Comparison of ENCODE assay signal across 19 cellular contexts in the genomic region with DNA sequence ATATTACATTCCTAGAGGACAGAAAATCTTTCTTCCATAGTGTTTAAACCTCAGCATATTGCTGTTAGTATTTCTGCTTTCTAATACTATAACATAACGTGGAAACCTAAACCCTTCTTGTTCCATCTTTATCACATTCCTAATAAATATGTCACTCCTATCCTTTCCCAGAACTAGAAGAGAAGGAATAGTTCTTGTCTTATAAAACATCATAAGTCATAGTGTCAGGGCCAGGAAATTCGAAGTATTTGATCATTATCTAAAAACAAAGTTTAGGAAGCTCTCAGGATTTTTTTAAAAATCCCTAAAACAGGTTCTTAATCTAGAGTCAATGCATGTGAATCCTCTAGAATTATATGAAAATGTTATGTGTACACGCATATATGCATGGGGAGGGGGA. TPM values are rescaled to one million over a fixed set of nuclear protein-coding genes. Genes with fewer than 3 reads are reported as not detected.
DNase-seq lines count a peak whose midpoint lies in the region; ATAC-seq and TF ChIP-seq lines count a peak whose summit lies in the region.
"Had no signal": no experiment of that assay in that cellular context is flagged by ENCODE, and none has a peak within 500 bp of the region (broad histone marks: within the 10 kb centered on the region; RNA-seq: fewer than 3 reads in every experiment).

No MANE protein-coding gene starts in this region.

- H3K4me1 ChIP-seq in right cardiac atrium (ENCODE audit: control insufficient read depth, insufficient read depth, low read length): peaks cover 3% of the 10 kb centered on the region

- intact Hi-C loops in right cardiac atrium (cut with DNase I): no loop called here

- no peak overlapping the region for H3K27ac ChIP-seq in right cardiac atrium (ENCODE audit: low read length)
- H3K27ac ChIP-seq: BLaER1, SK-N-MC had no signal

- 86% methylated on average over 3 of the region's 3 CpGs for WGBS in right cardiac atrium

- TF ChIP-seq CTCF in brain (conservative IDR thresholded peaks at IDR 0.05) (no peak), neural crest cell (conservative IDR thresholded peaks at IDR 0.05) (no peak)

- H3K4me3 ChIP-seq in right cardiac atrium (ENCODE audit: low read length): no peak overlapping the region
- H3K4me3 ChIP-seq: BLaER1, SK-N-MC had no signal

- H3K36me3 Mint-ChIP-seq in brain: peaks cover 3% of the 10 kb centered on the region
- H3K36me3 Mint-ChIP-seq in neural crest cell (ENCODE audit: low read depth): no peaks in the 10 kb centered on the region

- no peak for ATAC-seq in right cardiac atrium
- ATAC-seq: CD8-positive, alpha-beta T cell had no signal

- H3K9me3 ChIP-seq in right cardiac atrium (ENCODE audit: control insufficient read depth, low read length): no peaks in the 10 kb centered on the region
- H3K9me3 ChIP-seq: BLaER1 had no signal

- H3K27me3 Mint-ChIP-seq in brain: peaks cover 11% of the 10 kb centered on the region
- no peaks in the 10 kb centered on the region for H3K27me3 Mint-ChIP-seq in neural crest cell (ENCODE audit: low read depth)

- H3K4me1 Mint-ChIP-seq in brain (peaks cover 24% of the 10 kb centered on the region), neural crest cell (peaks cover 17% of the 10 kb centered on the region)

- H3K4me3 Mint-ChIP-seq in brain (peak overlapping the region; percentile 14 to 72 (median 53)), neural crest cell (peak overlapping the region; percentile 28)
- H3K4me3 Mint-ChIP-seq: CD8-positive, alpha-beta T cell; H9 had no signal

- peak; percentile 58 for DNase-seq in EL
- DNase-seq in M059J (ENCODE audit: low read depth): peak; percentile 12
- no peak for DNase-seq in neural crest cell (ENCODE audit: low read depth, low spot score)
- no peak for DNase-seq in right cardiac atrium
- DNase-seq in NCI-H2171 treated with DMSO at 0.1 percent for 48 hours (lab: John Stamatoyannopoulos, UW): no peak
- no peak for DNase-seq in 8988T
- DNase-seq: Calu3; CD8-positive, alpha-beta T cell; H9; NCI-H1105 treated with DMSO at 0.1 percent for 48 hours; NCI-H1694; NCI-H2081 treated with DMSO at 0.1 percent for 48 hours; NK-92 treated with Interleukin-12 subunit alpha and Interleukin-12 subunit beta, amount 100 ng/mL, for 24 hours; SHP77 had no signal

- H3K27me3 ChIP-seq in right cardiac atrium (ENCODE audit: control insufficient read depth, insufficient read depth): no peaks in the 10 kb centered on the region
- H3K27me3 ChIP-seq: BLaER1 had no signal

- H3K9me3 Mint-ChIP-seq in brain: peaks cover 0 to 2% (median 0%) of the 10 kb centered on the region in 5 experiments
- H3K9me3 Mint-ChIP-seq in neural crest cell: no peaks in the 10 kb centered on the region
- H3K9me3 Mint-ChIP-seq: CD8-positive, alpha-beta T cell; H9 had no signal

- H3K27ac Mint-ChIP-seq in brain (no peak overlapping the region), neural crest cell (ENCODE audit: unreplicated experiment) (no peak overlapping the region)
- H3K27ac Mint-ChIP-seq: CD8-positive, alpha-beta T cell; H9 had no signal

RNA-seq across cellular contexts. Expression of gene NHEJ1, which starts 2.0 kb away (rescaled TPM):
- total RNA-seq in M059J (2014; rRNA removed; shearing (Covaris generic)): 13.6 and 19.2 TPM in 2 replicates
- polyA plus RNA-seq in brain (ENCODE audit: insufficient read depth, low read depth, low replicate concordance) (12.0 TPM), right cardiac atrium (5.6 TPM)
- total RNA-seq in neural crest cell (23.5 and 26.8 TPM in 2 replicates), right cardiac atrium (1 to 10 TPM; 5.4 to 9.4 (median 9.2) TPM)

RNA-seq across cellular contexts. Expression of gene SLC23A3, which starts 11.2 kb away (rescaled TPM):
- total RNA-seq in M059J (2014; rRNA removed; shearing (Covaris generic)): 0.02 TPM in 1 of 2 replicates, not detected in the other
- polyA plus RNA-seq in brain (ENCODE audit: insufficient read depth, low read depth, low replicate concordance) (not detected), right cardiac atrium (0.59 TPM)
- total RNA-seq in neural crest cell (0.34 and 1.5 TPM in 2 replicates), right cardiac atrium (under 1 TPM; 0.56 to 0.95 (median 0.57) TPM)
- total RNA-seq: G401, RPMI7951 had no signal

RNA-seq across cellular contexts. Expression of gene CNPPD1, which starts 18.1 kb away (rescaled TPM):
- 30.2 and 43.4 TPM in 2 replicates for total RNA-seq in M059J (2014; rRNA removed; shearing (Covaris generic))
- polyA plus RNA-seq in brain (ENCODE audit: insufficient read depth, low read depth, low replicate concordance) (68.9 TPM), right cardiac atrium (41.8 TPM)
- total RNA-seq in neural crest cell (39.9 and 42.1 TPM in 2 replicates), right cardiac atrium (10 to 100 TPM; 40.0 to 53.1 (median 48.5) TPM)

RNA-seq across cellular contexts. Expression of gene RETREG2, which starts 19.5 kb away (rescaled TPM):
- total RNA-seq in M059J (2014; rRNA removed; shearing (Covaris generic)): 54.9 and 66.6 TPM in 2 replicates
- polyA plus RNA-seq in brain (ENCODE audit: insufficient read depth, low read depth, low replicate concordance) (161 TPM), right cardiac atrium (22.0 TPM)
- total RNA-seq in neural crest cell (84.6 and 86.0 TPM in 2 replicates), right cardiac atrium (10 to 100 TPM; 35.2 to 47.3 (median 40.2) TPM)

RNA-seq across cellular contexts. Expression of gene ZFAND2B, which starts 48.0 kb away (rescaled TPM):
- 25.6 and 40.5 TPM in 2 replicates for total RNA-seq in M059J (2014; rRNA removed; shearing (Covaris generic))
- polyA plus RNA-seq in brain (ENCODE audit: insufficient read depth, low read depth, low replicate concordance) (40.3 TPM), right cardiac atrium (23.9 TPM)
- total RNA-seq in neural crest cell (26.6 and 30.1 TPM in 2 replicates), right cardiac atrium (10 to 100 TPM; 21.8 to 28.9 (median 22.8) TPM)

Comparison
In these comparisons a context has a peak if more than half of its experiments do, and no peak if none do; other contexts are left out.
1. DNase-seq: peak in EL (single experiment) and M059J (single experiment); none in neural crest cell (single experiment), right cardiac atrium (0 of 3), NCI-H2171 treated with DMSO at 0.1 percent for 48 hours (single experiment) and 8988T (single experiment).